ENCODE assay signal across 1 cellular context in genomic region chr6:27250277-27250954, GRCh38.
TF ChIP-seq lines count a peak whose summit lies in the region.

No MANE protein-coding gene starts in this region.

TF ChIP-seq in IMR-90, 13 proteins besides CTCF, POLR2A, EP300 and RAD21 (continued from another document):
- TF ChIP-seq ELK1 (IDR thresholded peaks at IDR 0.05; ENCODE audit: borderline replicate concordance, low read depth, low read length) (no peak), RCOR1 (IDR thresholded peaks at IDR 0.05; ENCODE audit: insufficient replicate concordance, low read length) (no peak), NFE2L2 (IDR thresholded peaks at IDR 0.05; ENCODE audit: low read depth, low read length) (no peak)
